In genomic region chr20:37408930-37409210, GRCh38 we compare ENCODE assay signal across 18 cellular contexts.
DNase-seq lines count a peak whose midpoint lies in the region; FAIRE-seq and TF ChIP-seq lines count a peak whose summit lies in the region.
"Had no signal": no experiment of that assay in that cellular context is flagged by ENCODE, and none has a peak within 500 bp of the region (broad histone marks: within the 10 kb centered on the region; RNA-seq: fewer than 3 reads in every experiment).

No MANE protein-coding gene starts in this region.

- no peaks in the 10 kb centered on the region for H3K9me3 ChIP-seq in GM23248 (ENCODE audit: low read depth)
- no peaks in the 10 kb centered on the region for H3K9me3 ChIP-seq in sigmoid colon
- H3K9me3 ChIP-seq: adrenal gland, vagina had no signal

- peak; percentile 26 for DNase-seq in GM23248
- no peak for DNase-seq in HTR-8/SVneo (ENCODE audit: insufficient read length, low spot score)
- no peak for DNase-seq in neural crest cell (ENCODE audit: low read depth, low spot score)
- no peak for DNase-seq in activated CD8-positive, alpha-beta memory T cell treated with anti-CD3 and anti-CD28 coated beads, Interleukin-2, amount 50 U/mL, for 4 hours
- DNase-seq in activated CD4-positive, alpha-beta memory T cell treated with anti-CD3 and anti-CD28 coated beads for 36 hours = no peak
- no peak for DNase-seq in sigmoid colon
- DNase-seq: adrenal gland; cerebellar nuclear complex; effector memory CD8-positive, alpha-beta T cell; NCI-H1048; stimulated activated CD4-positive, alpha-beta T cell treated with anti-CD3 and anti-CD28 coated beads, Interleukin-4, amount 100 ng/mL, for 1 hour had no signal

- peak overlapping the region; percentile 58 for H3K4me3 Mint-ChIP-seq in neural crest cell
- H3K4me3 Mint-ChIP-seq in activated CD4-positive, alpha-beta memory T cell treated with anti-CD3 and anti-CD28 coated beads for 36 hours = no peak overlapping the region
- H3K4me3 Mint-ChIP-seq: effector memory CD8-positive, alpha-beta T cell had no signal

- POLR2A ChIA-PET in activated CD4-positive, alpha-beta memory T cell treated with anti-CD3 and anti-CD28 coated beads for 36 hours (lab: Charles Lee) = no interaction called here

- peaks cover 23% of the 10 kb centered on the region; the same call in 1 of the 2 replicates for H3F3A ChIP-seq in GM23248 (ENCODE audit: insufficient read depth)

- no peaks in the 10 kb centered on the region for H3K9me2 ChIP-seq in GM23248 (ENCODE audit: insufficient read depth)

- H3K36me3 Mint-ChIP-seq in neural crest cell (ENCODE audit: low read depth) = no peaks in the 10 kb centered on the region
- no peaks in the 10 kb centered on the region for H3K36me3 Mint-ChIP-seq in activated CD4-positive, alpha-beta memory T cell treated with anti-CD3 and anti-CD28 coated beads for 36 hours

- peaks cover 54% of the 10 kb centered on the region for H3K4me1 Mint-ChIP-seq in neural crest cell
- H3K4me1 Mint-ChIP-seq in activated CD4-positive, alpha-beta memory T cell treated with anti-CD3 and anti-CD28 coated beads for 36 hours (ENCODE audit: low read depth) = peaks cover 13% of the 10 kb centered on the region

- no peaks in the 10 kb centered on the region for H3K79me2 ChIP-seq in GM23248 (ENCODE audit: insufficient read depth)
- H3K79me2 ChIP-seq: parathyroid adenoma had no signal

- H3K27me3 ChIP-seq in GM23248 (replicated peaks; ENCODE audit: insufficient read depth) = peaks cover 9% of the 10 kb centered on the region; the same call in 1 of the 2 replicates
- H3K27me3 ChIP-seq in sigmoid colon = peaks cover 0 to 5% (median 0%) of the 10 kb centered on the region in 3 donors
- H3K27me3 ChIP-seq: adrenal gland, vagina had no signal

- TF ChIP-seq POLR2A in sigmoid colon (IDR thresholded peaks at IDR 0.05) = no peak

- H3K27me3 Mint-ChIP-seq in neural crest cell (ENCODE audit: low read depth) = peaks cover 12% of the 10 kb centered on the region
- peaks cover 23% of the 10 kb centered on the region for H3K27me3 Mint-ChIP-seq in activated CD4-positive, alpha-beta memory T cell treated with anti-CD3 and anti-CD28 coated beads for 36 hours

- no peaks in the 10 kb centered on the region for H3K9me3 Mint-ChIP-seq in neural crest cell
- no peaks in the 10 kb centered on the region for H3K9me3 Mint-ChIP-seq in activated CD4-positive, alpha-beta memory T cell treated with anti-CD3 and anti-CD28 coated beads for 36 hours
- H3K9me3 Mint-ChIP-seq: activated T-helper 2 cell treated with anti-CD3 and anti-CD28 coated beads, Interferon-gamma antibody, Interleukin-2, Interleukin-4, amounts not matched to agents 10 μg/mL and 5 μg/mL and 100 μg/mL, durations not matched to agents 14 hours and 24 hours and 36 hours; effector memory CD8-positive, alpha-beta T cell had no signal

- no peak overlapping the region for H3K4me2 ChIP-seq in GM23248 (ENCODE audit: unreplicated experiment)

- no peak overlapping the region for H3K4me3 ChIP-seq in GM23248
- no peak overlapping the region for H3K4me3 ChIP-seq in sigmoid colon
- H3K4me3 ChIP-seq: adrenal gland, SK-N-MC, skin epidermis, vagina had no signal

- H4K20me1 ChIP-seq in GM23248 (ENCODE audit: insufficient read depth) = no peaks in the 10 kb centered on the region

- intact Hi-C loops in activated CD4-positive, alpha-beta memory T cell treated with anti-CD3 and anti-CD28 coated beads for 36 hours (cut with micrococcal nuclease) = no loop called here
- intact Hi-C loops in sigmoid colon (cut with DNase I) = no loop called here

- H3K4me1 ChIP-seq in GM23248 (ENCODE audit: insufficient read depth) (peaks cover 15% of the 10 kb centered on the region), sigmoid colon (peaks cover 0 to 45% (median 32%) of the 10 kb centered on the region in 4 donors)
- H3K4me1 ChIP-seq: parathyroid adenoma had no signal

- H3K9ac ChIP-seq in GM23248 = no peak overlapping the region
- H3K9ac ChIP-seq: parathyroid adenoma had no signal

- H3K27ac Mint-ChIP-seq in neural crest cell (ENCODE audit: unreplicated experiment) = peak overlapping the region; percentile 84
- H3K27ac Mint-ChIP-seq in activated CD4-positive, alpha-beta memory T cell treated with anti-CD3 and anti-CD28 coated beads for 36 hours = no peak overlapping the region
- H3K27ac Mint-ChIP-seq: activated T-helper 2 cell treated with anti-CD3 and anti-CD28 coated beads, Interferon-gamma antibody, Interleukin-2, Interleukin-4, amounts not matched to agents 10 μg/mL and 5 μg/mL and 100 μg/mL, durations not matched to agents 14 hours and 24 hours and 36 hours; effector memory CD8-positive, alpha-beta T cell had no signal

- TF ChIP-seq EP300 in sigmoid colon (IDR thresholded peaks at IDR 0.05) = no peak

- CTCF ChIA-PET in activated CD4-positive, alpha-beta memory T cell treated with anti-CD3 and anti-CD28 coated beads for 36 hours (lab: Charles Lee) = no interaction called here

- peak; percentile 46 for FAIRE-seq in HTR-8/SVneo (lab: Jason Lieb, UNC)

- H3K27ac ChIP-seq in GM23248 (no peak overlapping the region), angular gyrus (ENCODE audit: low read depth, low read length) (peak overlapping the region; percentile 2), sigmoid colon (no peak overlapping the region)
- H3K27ac ChIP-seq: adrenal gland, HL-60, parathyroid adenoma, SK-N-MC, skin epidermis, vagina had no signal

- TF ChIP-seq CTCF in neural crest cell (conservative IDR thresholded peaks at IDR 0.05) = no peak
- no peak for TF ChIP-seq CTCF in sigmoid colon (IDR thresholded peaks at IDR 0.05)

- no peak overlapping the region for H2AFZ ChIP-seq in GM23248
- H2AFZ ChIP-seq: parathyroid adenoma had no signal

- in situ Hi-C loops in GM23248 (cut with MboI) = no loop called here

- H3K36me3 ChIP-seq in GM23248 (ENCODE audit: low read depth) = no peaks in the 10 kb centered on the region
- peaks cover 0 to 7% (median 3%) of the 10 kb centered on the region in 4 donors for H3K36me3 ChIP-seq in sigmoid colon

- 8 to 18% methylated on average over 3 to 4 of the region's 4 CpGs for WGBS in GM23248 (ENCODE audit: low coverage in 1 of 2, low lambda C conversion rate in 2 of 2, missing lambda C conversion rate in 2 of 2), 2 experiments
- 21 to 39% methylated on average over 4 of the region's 4 CpGs for WGBS in sigmoid colon, 2 donors
